ENCODE assay signal across 19 cellular contexts in genomic region chr2:18440141-18440605, GRCh38.
DNase-seq lines count a peak whose midpoint lies in the region.
"Had no signal": no experiment of that assay in that cellular context is flagged by ENCODE, and none has a peak within 500 bp of the region (broad histone marks: within the 10 kb centered on the region; RNA-seq: fewer than 3 reads in every experiment).

No MANE protein-coding gene starts in this region.

- no peak overlapping the region for H3K14ac ChIP-seq in mesenchymal stem cell (ENCODE audit: low read length in 2 of 2)

- no peak overlapping the region for H2AK5ac ChIP-seq in mesenchymal stem cell (ENCODE audit: low read length, severe bottlenecking)

- no peak overlapping the region for H3K4me2 ChIP-seq in mesenchymal stem cell (ENCODE audit: low read length, poor library complexity, severe bottlenecking)

- H3K27ac ChIP-seq in mesenchymal stem cell (ENCODE audit: low read length, poor library complexity, severe bottlenecking) = no peak overlapping the region
- H3K27ac ChIP-seq: body of pancreas, RWPE1 had no signal

- H3K4me1 ChIP-seq in mesenchymal stem cell (ENCODE audit: control insufficient read depth, insufficient read depth, low read depth, low read length) = no peaks in the 10 kb centered on the region
- H3K4me1 ChIP-seq: body of pancreas had no signal

- no peak overlapping the region for H2BK5ac ChIP-seq in mesenchymal stem cell (ENCODE audit: low read depth, low read length, poor library complexity, severe bottlenecking)

- H2BK120ac ChIP-seq in mesenchymal stem cell (ENCODE audit: low read depth, low read length) = no peak overlapping the region

- H3K36me3 ChIP-seq in mesenchymal stem cell (ENCODE audit: control insufficient read depth in 1 of 2, insufficient read depth in 2 of 2, low read depth in 1 of 2, low read length in 2 of 2) = no peaks in the 10 kb centered on the region

- H3K9ac ChIP-seq in mesenchymal stem cell (ENCODE audit: low read length) = no peak overlapping the region

- DNase-seq in activated CD4-positive, alpha-beta T cell treated with anti-CD3 and anti-CD28 coated beads, Interleukin-2, amount 10 ng/mL, durations not matched to agents 24 days and 14 days = peak; percentile 22
- no peak for DNase-seq in activated CD4-positive, alpha-beta T cell treated with anti-CD3 and anti-CD28 coated beads for 48 hours
- DNase-seq in astrocyte of the hippocampus (ENCODE audit: low read depth, low spot score) (peak; percentile 18), mesenchymal stem cell (peak; percentile 59), Ammon's horn (ENCODE audit: low spot score) (no peak), NCI-H2029 (lab: John Stamatoyannopoulos, UW) (no peak)
- no peak for DNase-seq in activated CD4-positive, alpha-beta T cell treated with anti-CD3 and anti-CD28 coated beads for 1 hour
- DNase-seq in activated effector memory CD4-positive, alpha-beta T cell treated with Interleukin-2 at 50 U/mL for 16 hours = no peak
- DNase-seq: 8988T; activated CD4-positive, alpha-beta T cell treated with anti-CD3 and anti-CD28 coated beads, Interleukin-2, amount 50 U/mL, for 1 hour; activated naive CD4-positive, alpha-beta T cell treated with anti-CD3 and anti-CD28 coated beads for 36 hours; CD4-positive, alpha-beta T cell; cortex of kidney; NCI-H187 treated with DMSO at 0.1 percent for 48 hours; NCI-H446 treated with DMSO at 0.1 percent for 48 hours; nucleus accumbens; stimulated activated CD4-positive, alpha-beta T cell treated with anti-CD3 and anti-CD28 coated beads, Interleukin-4, amount 100 ng/mL, for 24 hours had no signal

- H2AFZ ChIP-seq in mesenchymal stem cell (ENCODE audit: low read depth, low read length) = no peak overlapping the region

- H2BK12ac ChIP-seq in mesenchymal stem cell (ENCODE audit: low read length in 2 of 2) = no peak overlapping the region

- H3K27me3 ChIP-seq in mesenchymal stem cell (ENCODE audit: control insufficient read depth in 1 of 2, insufficient read depth in 1 of 2, low read length in 2 of 2) = no peaks in the 10 kb centered on the region
- H3K27me3 ChIP-seq: body of pancreas had no signal

- intact Hi-C loops in activated CD4-positive, alpha-beta T cell treated with anti-CD3 and anti-CD28 coated beads, Interleukin-2, amount 10 ng/mL, durations not matched to agents 24 days and 14 days (cut with micrococcal nuclease) = no loop called here

- H3K18ac ChIP-seq in mesenchymal stem cell (ENCODE audit: low read depth in 1 of 2, low read length in 2 of 2) = no peak overlapping the region

- peaks cover 13% of the 10 kb centered on the region for H3K27me3 Mint-ChIP-seq in activated CD4-positive, alpha-beta T cell treated with anti-CD3 and anti-CD28 coated beads, Interleukin-2, amount 10 ng/mL, durations not matched to agents 24 days and 14 days

- no peak overlapping the region for H3K4me3 ChIP-seq in mesenchymal stem cell (ENCODE audit: insufficient read depth in 1 of 2, low read depth in 1 of 2, low read length in 2 of 2)
- H3K4me3 ChIP-seq: body of pancreas had no signal

- H3K23ac ChIP-seq in mesenchymal stem cell (ENCODE audit: low read length in 2 of 2) = no peak overlapping the region

- H3K9me3 Mint-ChIP-seq in activated CD4-positive, alpha-beta T cell treated with anti-CD3 and anti-CD28 coated beads, Interleukin-2, amount 10 ng/mL, durations not matched to agents 24 days and 14 days = no peaks in the 10 kb centered on the region
- H3K9me3 Mint-ChIP-seq: activated naive CD4-positive, alpha-beta T cell treated with anti-CD3 and anti-CD28 coated beads for 36 hours; CD4-positive, alpha-beta T cell had no signal

- no peak overlapping the region for H2BK15ac ChIP-seq in mesenchymal stem cell (ENCODE audit: low read depth, poor library complexity, severe bottlenecking)

- H4K91ac ChIP-seq in mesenchymal stem cell (ENCODE audit: low read length) = no peak overlapping the region

- no peak overlapping the region for H4K8ac ChIP-seq in mesenchymal stem cell (ENCODE audit: low read length)

- no peaks in the 10 kb centered on the region for H3K9me3 ChIP-seq in mesenchymal stem cell (ENCODE audit: control insufficient read depth, low read length)
- H3K9me3 ChIP-seq: body of pancreas had no signal

- no peak overlapping the region for H3K4ac ChIP-seq in mesenchymal stem cell (ENCODE audit: low read depth in 1 of 2, low read length in 2 of 2)

- H3K36me3 Mint-ChIP-seq in activated CD4-positive, alpha-beta T cell treated with anti-CD3 and anti-CD28 coated beads, Interleukin-2, amount 10 ng/mL, durations not matched to agents 24 days and 14 days (ENCODE audit: low read depth) = no peaks in the 10 kb centered on the region

- no peak overlapping the region for H3K27ac Mint-ChIP-seq in activated CD4-positive, alpha-beta T cell treated with anti-CD3 and anti-CD28 coated beads, Interleukin-2, amount 10 ng/mL, durations not matched to agents 24 days and 14 days
- H3K27ac Mint-ChIP-seq: activated naive CD4-positive, alpha-beta T cell treated with anti-CD3 and anti-CD28 coated beads for 36 hours; CD4-positive, alpha-beta T cell had no signal

- H3K4me1 Mint-ChIP-seq in activated CD4-positive, alpha-beta T cell treated with anti-CD3 and anti-CD28 coated beads, Interleukin-2, amount 10 ng/mL, durations not matched to agents 24 days and 14 days = no peaks in the 10 kb centered on the region

- 87% methylated on average over 5 of the region's 5 CpGs for WGBS in mesenchymal stem cell

- no peaks in the 10 kb centered on the region for H3K79me1 ChIP-seq in mesenchymal stem cell (replicated peaks; ENCODE audit: low read length, poor library complexity, severe bottlenecking)

- no peak overlapping the region for H3K4me3 Mint-ChIP-seq in activated CD4-positive, alpha-beta T cell treated with anti-CD3 and anti-CD28 coated beads, Interleukin-2, amount 10 ng/mL, durations not matched to agents 24 days and 14 days
- H3K4me3 Mint-ChIP-seq: activated naive CD4-positive, alpha-beta T cell treated with anti-CD3 and anti-CD28 coated beads for 36 hours; CD4-positive, alpha-beta T cell had no signal

Comparison
In these comparisons a context has a peak if more than half of its experiments do, and no peak if none do; other contexts are left out.
1. DNase-seq: peak in activated CD4-positive, alpha-beta T cell treated with anti-CD3 and anti-CD28 coated beads, Interleukin-2, amount 10 ng/mL, durations not matched to agents 24 days and 14 days (single experiment), astrocyte of the hippocampus (single experiment) and mesenchymal stem cell (single experiment); none in activated CD4-positive, alpha-beta T cell treated with anti-CD3 and anti-CD28 coated beads for 48 hours (single experiment), Ammon's horn (single experiment), NCI-H2029 (single experiment), activated CD4-positive, alpha-beta T cell treated with anti-CD3 and anti-CD28 coated beads for 1 hour (single experiment) and activated effector memory CD4-positive, alpha-beta T cell treated with Interleukin-2 at 50 U/mL for 16 hours (single experiment).